In the genomic region with DNA sequence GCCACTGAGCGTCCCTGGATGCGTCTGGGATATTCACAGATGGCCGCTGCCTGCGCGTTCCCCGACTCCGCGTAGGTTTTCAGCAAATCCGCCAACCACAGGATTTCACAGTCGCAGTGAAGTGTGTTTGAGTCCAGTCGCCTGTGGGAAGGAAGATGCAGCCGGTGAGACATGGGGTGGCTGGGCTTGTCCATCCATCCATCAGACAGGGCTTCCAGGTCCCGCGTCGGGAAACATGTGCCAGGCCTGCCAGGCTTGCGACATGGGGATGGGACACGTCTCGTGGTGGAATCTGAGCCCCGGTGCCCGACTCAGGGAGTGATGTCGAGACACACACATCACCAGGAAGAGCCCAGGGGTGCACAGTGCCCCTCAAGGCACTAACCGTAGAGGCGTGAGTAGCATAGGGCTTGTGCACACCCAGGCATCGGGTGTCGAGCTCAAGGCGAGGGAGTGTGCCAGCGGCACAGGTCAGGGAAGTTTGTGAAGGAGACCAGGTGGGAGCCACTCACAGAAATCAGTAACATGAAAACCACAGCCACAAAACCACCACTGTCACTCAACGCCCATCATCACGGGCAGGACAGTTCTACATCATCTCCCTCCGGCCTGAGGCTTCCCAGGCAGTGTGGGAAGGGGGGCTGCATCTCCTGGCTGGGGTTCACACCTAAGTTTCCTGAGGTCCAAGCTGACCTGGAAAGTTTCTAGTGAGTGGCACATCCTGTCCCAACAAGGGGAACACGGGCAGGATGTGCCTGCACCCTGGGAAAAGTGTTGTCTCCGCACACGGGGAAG, we compare ENCODE assay signal across 23 cellular contexts.
"Had no signal": no experiment of that assay in that cellular context is flagged by ENCODE, and none has a peak within 500 bp of the region (broad histone marks: within the 10 kb centered on the region; RNA-seq: fewer than 3 reads in every experiment).

No MANE protein-coding gene starts in this region.

- H3K27me3 Mint-ChIP-seq: activated T-cell treated with anti-CD3 and anti-CD28 coated beads, Interleukin-2, amount 50 U/mL, for 24 hours; activated T-helper 17 cell treated with anti-CD3 and anti-CD28 coated beads, Interleukin-2, amount 50 U/mL, for 72 hours; central memory CD8-positive, alpha-beta T cell; memory B cell; T-cell had no signal

- H3K27ac Mint-ChIP-seq: activated CD8-positive, alpha-beta T cell treated with anti-CD3 and anti-CD28 coated beads, Interleukin-2, amount 10 ng/mL, durations not matched to agents 7 days and 5 days; activated naive CD4-positive, alpha-beta T cell treated with anti-CD3 and anti-CD28 coated beads, Interleukin-2, amount 50 U/mL, for 72 hours; activated T-cell treated with anti-CD3 and anti-CD28 coated beads, Interleukin-2, amount 50 U/mL, for 24 hours; activated T-helper 17 cell treated with anti-CD3 and anti-CD28 coated beads, Interleukin-2, amount 50 U/mL, for 72 hours; endodermal cell; memory B cell; T-cell; T-helper 2 cell treated with Interferon-gamma antibody and Interleukin-4, amounts not matched to agents 5 μg/mL and 100 μg/mL, for 36 hours had no signal

- H3K36me3 Mint-ChIP-seq: activated naive CD4-positive, alpha-beta T cell treated with anti-CD3 and anti-CD28 coated beads, Interleukin-2, amount 50 U/mL, for 72 hours; memory B cell; T-cell had no signal

- H3K4me1 ChIP-seq: colonic mucosa, gastrocnemius medialis had no signal

- H3K4me1 Mint-ChIP-seq: activated T-helper 17 cell treated with anti-CD3 and anti-CD28 coated beads, Interleukin-2, amount 50 U/mL, for 72 hours; central memory CD8-positive, alpha-beta T cell; endodermal cell; memory B cell; T-cell had no signal

- DNase-seq: activated CD4-positive, alpha-beta T cell treated with anti-CD3 and anti-CD28 coated beads, Interleukin-2, amount 50 U/mL, for 1 hour; activated CD4-positive, CD25-positive, alpha-beta regulatory T cell treated with anti-CD3 and anti-CD28 coated beads, Interleukin-2, amount 50 U/mL, for 72 hours; activated CD8-positive, alpha-beta memory T cell treated with anti-CD3 and anti-CD28 coated beads, Interleukin-2, amount 50 U/mL, for 4 hours; activated CD8-positive, alpha-beta T cell treated with anti-CD3 and anti-CD28 coated beads, Interleukin-2, amount 10 ng/mL, durations not matched to agents 7 days and 5 days; activated T-cell treated with anti-CD3 and anti-CD28 coated beads, Interleukin-2, amount 50 U/mL, for 24 hours; colonic mucosa; dorsolateral prefrontal cortex; endodermal cell; esophagus squamous epithelium; gastrocnemius medialis; hypothalamus; stimulated activated CD4-positive, alpha-beta T cell treated with anti-CD3 and anti-CD28 coated beads, Interleukin-4, amount 100 ng/mL, for 1 hour; stimulated activated naive CD4-positive, alpha-beta T cell treated with Interleukin-2 at 50 U/mL for 16 hours; T-cell; uterus had no signal

- ATAC-seq: activated CD8-positive, alpha-beta T cell treated with anti-CD3 and anti-CD28 coated beads, Interleukin-2, amount 10 ng/mL, durations not matched to agents 7 days and 5 days; activated naive CD4-positive, alpha-beta T cell treated with anti-CD3 and anti-CD28 coated beads, Interleukin-2, amount 50 U/mL, for 72 hours; activated T-helper 17 cell treated with anti-CD3 and anti-CD28 coated beads, Interleukin-2, amount 50 U/mL, for 72 hours; gastrocnemius medialis; T-cell had no signal

- H3K4me3 ChIP-seq: colonic mucosa, dorsolateral prefrontal cortex, esophagus squamous epithelium, gastrocnemius medialis, tibial nerve, uterus had no signal

- H3K27me3 ChIP-seq: colonic mucosa, esophagus squamous epithelium, gastrocnemius medialis, tibial nerve, uterus had no signal

- H3K27ac ChIP-seq: colonic mucosa, dorsolateral prefrontal cortex, esophagus squamous epithelium, gastrocnemius medialis, tibial nerve, uterus, VCaP had no signal

- H3K9me3 ChIP-seq: colonic mucosa, esophagus squamous epithelium, gastrocnemius medialis, tibial nerve, uterus had no signal

- H3K9me3 Mint-ChIP-seq: activated naive CD4-positive, alpha-beta T cell treated with anti-CD3 and anti-CD28 coated beads, Interleukin-2, amount 50 U/mL, for 72 hours; activated T-cell treated with anti-CD3 and anti-CD28 coated beads, Interleukin-2, amount 50 U/mL, for 24 hours; activated T-helper 17 cell treated with anti-CD3 and anti-CD28 coated beads, Interleukin-2, amount 50 U/mL, for 72 hours; central memory CD8-positive, alpha-beta T cell; endodermal cell; memory B cell; nephron; T-cell; T-helper 2 cell treated with Interferon-gamma antibody and Interleukin-4, amounts not matched to agents 5 μg/mL and 100 μg/mL, for 36 hours had no signal

- H3K4me3 Mint-ChIP-seq: activated CD8-positive, alpha-beta T cell treated with anti-CD3 and anti-CD28 coated beads, Interleukin-2, amount 10 ng/mL, durations not matched to agents 7 days and 5 days; activated T-cell treated with anti-CD3 and anti-CD28 coated beads, Interleukin-2, amount 50 U/mL, for 24 hours; activated T-helper 17 cell treated with anti-CD3 and anti-CD28 coated beads, Interleukin-2, amount 50 U/mL, for 72 hours; central memory CD8-positive, alpha-beta T cell; endodermal cell; memory B cell; nephron; T-cell; T-helper 2 cell treated with Interferon-gamma antibody and Interleukin-4, amounts not matched to agents 5 μg/mL and 100 μg/mL, for 36 hours had no signal

- H3K36me3 ChIP-seq: colonic mucosa, gastrocnemius medialis, uterus had no signal
